In the genomic region with DNA sequence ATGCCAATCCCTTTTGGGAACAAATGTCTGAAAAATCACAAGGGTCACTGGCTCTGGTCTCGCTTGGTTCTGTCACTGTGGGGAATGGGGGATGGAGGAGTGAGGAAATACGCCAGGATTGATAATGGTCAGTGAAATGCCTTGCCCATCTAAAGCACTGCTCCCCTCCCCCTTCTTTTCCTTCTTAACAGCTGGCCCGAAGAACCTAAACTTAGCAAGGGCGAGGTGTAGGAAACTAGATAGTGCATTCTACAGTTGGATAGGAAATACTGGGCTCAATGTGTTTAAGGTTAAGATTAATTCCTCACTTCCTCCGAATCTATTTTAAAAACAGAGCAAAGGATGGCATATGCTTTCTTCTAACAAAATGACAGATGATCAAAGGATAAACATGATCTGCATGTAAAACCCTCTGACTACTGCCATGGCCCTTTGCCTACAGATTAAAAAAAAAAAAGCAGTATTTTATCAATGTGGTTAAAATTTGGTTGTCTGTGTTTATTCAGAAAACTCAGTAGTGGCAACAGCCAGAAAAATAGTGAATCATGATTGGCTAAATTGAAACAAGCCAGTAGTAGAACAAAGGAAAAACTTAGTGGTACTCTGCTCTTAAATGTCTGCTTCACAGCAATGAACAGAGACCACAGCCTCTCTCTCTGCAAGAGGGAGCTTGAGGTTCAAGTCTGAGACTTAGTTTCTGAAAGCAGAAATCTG, we compare ENCODE assay signal across 12 cellular contexts.
DNase-seq lines count a peak whose midpoint lies in the region; ATAC-seq and TF ChIP-seq lines count a peak whose summit lies in the region.
"Had no signal": no experiment of that assay in that cellular context is flagged by ENCODE, and none has a peak within 500 bp of the region (broad histone marks: within the 10 kb centered on the region; RNA-seq: fewer than 3 reads in every experiment).

No MANE protein-coding gene starts in this region.

- peaks cover 2% of the 10 kb centered on the region for H3K9me3 Mint-ChIP-seq in activated CD8-positive, alpha-beta T cell treated with anti-CD3 and anti-CD28 coated beads for 36 hours
- peaks cover 0 to 5% (median 0%) of the 10 kb centered on the region in 6 donors for H3K9me3 Mint-ChIP-seq in immature natural killer cell
- H3K9me3 Mint-ChIP-seq in stimulated activated naive CD8-positive, alpha-beta T cell treated with anti-CD3 and anti-CD28 coated beads, Interleukin-15, Interleukin-2, amounts not matched to agents 100 ng/mL and 50 ng/mL, for 24 hours: no peaks in the 10 kb centered on the region

- DNase-seq in NOMO-1 (lab: John Stamatoyannopoulos, UW; ENCODE audit: unreplicated experiment in 2 of 2) (peak; percentile 26 to 65), NOMO-1 treated with dmso at 0.1 percent for 144 hours (lab: John Stamatoyannopoulos, UW; ENCODE audit: unreplicated experiment) (no peak), immature natural killer cell (peak in 1 of 3 donors; percentile 12), DMS153 treated with DMSO at 0.1 percent for 48 hours (lab: John Stamatoyannopoulos, UW; ENCODE audit: unreplicated experiment) (no peak)
- peak; percentile 29 for DNase-seq in activated CD8-positive, alpha-beta T cell treated with anti-CD3 and anti-CD28 coated beads for 36 hours
- DNase-seq: ACHN; colonic mucosa; NCI-H1694; stimulated activated CD4-positive, alpha-beta T cell treated with anti-CD3 and anti-CD28 coated beads, Interleukin-12 subunit alpha, Interleukin-12 subunit beta, amount 100 ng/mL, for 4 hours had no signal

- no peaks in the 10 kb centered on the region for H3K27me3 Mint-ChIP-seq in activated CD8-positive, alpha-beta T cell treated with anti-CD3 and anti-CD28 coated beads for 36 hours
- peaks cover 0 to 3% (median under 1%) of the 10 kb centered on the region in 3 donors for H3K27me3 Mint-ChIP-seq in immature natural killer cell (ENCODE audit: low read depth in 3 of 3)
- no peaks in the 10 kb centered on the region for H3K27me3 Mint-ChIP-seq in stimulated activated naive CD8-positive, alpha-beta T cell treated with anti-CD3 and anti-CD28 coated beads, Interleukin-15, Interleukin-2, amounts not matched to agents 100 ng/mL and 50 ng/mL, for 24 hours

- peak overlapping the region; percentile 28 for H3K4me3 Mint-ChIP-seq in activated CD8-positive, alpha-beta T cell treated with anti-CD3 and anti-CD28 coated beads for 36 hours
- peak overlapping the region; percentile 9 to 72 (median 39) for H3K4me3 Mint-ChIP-seq in immature natural killer cell
- H3K4me3 Mint-ChIP-seq in stimulated activated naive CD8-positive, alpha-beta T cell treated with anti-CD3 and anti-CD28 coated beads, Interleukin-15, Interleukin-2, amounts not matched to agents 100 ng/mL and 50 ng/mL, for 24 hours: peak overlapping the region; percentile 27

- no peak for TF ChIP-seq CTCF in activated CD8-positive, alpha-beta T cell treated with anti-CD3 and anti-CD28 coated beads for 36 hours (IDR thresholded peaks at IDR 0.05)

- peak overlapping the region; percentile 64 for H3K27ac Mint-ChIP-seq in activated CD8-positive, alpha-beta T cell treated with anti-CD3 and anti-CD28 coated beads for 36 hours
- peak overlapping the region in 1 of 6 donors; percentile 43 for H3K27ac Mint-ChIP-seq in immature natural killer cell
- H3K27ac Mint-ChIP-seq in stimulated activated naive CD8-positive, alpha-beta T cell treated with anti-CD3 and anti-CD28 coated beads, Interleukin-15, Interleukin-2, amounts not matched to agents 100 ng/mL and 50 ng/mL, for 24 hours: no peak overlapping the region

- intact Hi-C loops in activated CD8-positive, alpha-beta T cell treated with anti-CD3 and anti-CD28 coated beads for 36 hours (cut with micrococcal nuclease): no loop called here

- H3K4me1 Mint-ChIP-seq in activated CD8-positive, alpha-beta T cell treated with anti-CD3 and anti-CD28 coated beads for 36 hours (ENCODE audit: low read depth): peaks cover 27% of the 10 kb centered on the region
- no peaks in the 10 kb centered on the region for H3K4me1 Mint-ChIP-seq in immature natural killer cell
- H3K4me1 Mint-ChIP-seq in stimulated activated naive CD8-positive, alpha-beta T cell treated with anti-CD3 and anti-CD28 coated beads, Interleukin-15, Interleukin-2, amounts not matched to agents 100 ng/mL and 50 ng/mL, for 24 hours (ENCODE audit: low read depth): no peaks in the 10 kb centered on the region

- POLR2A ChIA-PET in activated CD8-positive, alpha-beta T cell treated with anti-CD3 and anti-CD28 coated beads for 36 hours (lab: Charles Lee): interaction anchor here (1.5 kb wide), 1 partner anchor 17 kb away, joined by 3 read pairs; no protein-coding TSS in a partner anchor

- ATAC-seq in activated CD8-positive, alpha-beta T cell treated with anti-CD3 and anti-CD28 coated beads for 36 hours: peak; percentile 81
- no peak for ATAC-seq in HG03439 (IDR thresholded peaks at IDR 0.05; ENCODE audit: unreplicated experiment)
- no peak for ATAC-seq in GM21619 (IDR thresholded peaks at IDR 0.05; ENCODE audit: unreplicated experiment)

- CTCF ChIA-PET in activated CD8-positive, alpha-beta T cell treated with anti-CD3 and anti-CD28 coated beads for 36 hours (lab: Charles Lee): interaction anchor here (1.9 to 2.4 kb wide), 2 partner anchors 12 to 269 kb away, joined by 6 to 7 read pairs; no protein-coding TSS in a partner anchor

- no peaks in the 10 kb centered on the region for H3K36me3 Mint-ChIP-seq in activated CD8-positive, alpha-beta T cell treated with anti-CD3 and anti-CD28 coated beads for 36 hours (ENCODE audit: low read depth)
- peaks cover 0 to 7% (median 0%) of the 10 kb centered on the region in 3 donors for H3K36me3 Mint-ChIP-seq in immature natural killer cell
- no peaks in the 10 kb centered on the region for H3K36me3 Mint-ChIP-seq in stimulated activated naive CD8-positive, alpha-beta T cell treated with anti-CD3 and anti-CD28 coated beads, Interleukin-15, Interleukin-2, amounts not matched to agents 100 ng/mL and 50 ng/mL, for 24 hours (ENCODE audit: low read depth)

Comparison
In these comparisons a context has a peak if more than half of its experiments do, and no peak if none do; other contexts are left out.
1. DNase-seq: peak in NOMO-1 (2 of 2) and activated CD8-positive, alpha-beta T cell treated with anti-CD3 and anti-CD28 coated beads for 36 hours (single experiment); none in NOMO-1 treated with dmso at 0.1 percent for 144 hours (single experiment) and DMS153 treated with DMSO at 0.1 percent for 48 hours (single experiment).
2. Peak in every context shown above with its lines, with median percentiles within 50 percentile points of each other: H3K4me3 Mint-ChIP-seq.